ENCODE assay signal across 2 cellular contexts in the genomic region with DNA sequence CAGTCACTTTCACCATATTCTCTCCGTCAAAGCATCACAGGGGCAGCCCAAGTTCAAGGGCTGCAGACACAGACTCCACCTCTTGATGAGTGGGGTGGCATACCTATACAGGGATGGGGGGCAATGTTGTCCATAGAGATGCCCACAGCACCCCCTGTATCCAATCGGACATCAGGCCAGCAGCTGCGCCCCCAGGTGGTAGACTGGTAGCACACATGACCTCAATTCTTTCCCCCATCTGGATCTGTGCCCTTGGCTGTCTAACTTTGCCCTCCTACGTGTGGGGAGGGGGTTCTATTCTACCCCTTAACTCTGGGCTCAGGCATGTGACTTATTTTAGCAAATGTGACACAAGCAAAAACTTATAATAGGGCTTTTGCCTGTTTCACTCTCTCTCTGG.
TF ChIP-seq lines count a peak whose summit lies in the region.

No MANE protein-coding gene starts in this region.

TF ChIP-seq in HCT116, 20 proteins besides CTCF, POLR2A, EP300 and RAD21 (continued from another document):
- TF ChIP-seq, protein P1, sequence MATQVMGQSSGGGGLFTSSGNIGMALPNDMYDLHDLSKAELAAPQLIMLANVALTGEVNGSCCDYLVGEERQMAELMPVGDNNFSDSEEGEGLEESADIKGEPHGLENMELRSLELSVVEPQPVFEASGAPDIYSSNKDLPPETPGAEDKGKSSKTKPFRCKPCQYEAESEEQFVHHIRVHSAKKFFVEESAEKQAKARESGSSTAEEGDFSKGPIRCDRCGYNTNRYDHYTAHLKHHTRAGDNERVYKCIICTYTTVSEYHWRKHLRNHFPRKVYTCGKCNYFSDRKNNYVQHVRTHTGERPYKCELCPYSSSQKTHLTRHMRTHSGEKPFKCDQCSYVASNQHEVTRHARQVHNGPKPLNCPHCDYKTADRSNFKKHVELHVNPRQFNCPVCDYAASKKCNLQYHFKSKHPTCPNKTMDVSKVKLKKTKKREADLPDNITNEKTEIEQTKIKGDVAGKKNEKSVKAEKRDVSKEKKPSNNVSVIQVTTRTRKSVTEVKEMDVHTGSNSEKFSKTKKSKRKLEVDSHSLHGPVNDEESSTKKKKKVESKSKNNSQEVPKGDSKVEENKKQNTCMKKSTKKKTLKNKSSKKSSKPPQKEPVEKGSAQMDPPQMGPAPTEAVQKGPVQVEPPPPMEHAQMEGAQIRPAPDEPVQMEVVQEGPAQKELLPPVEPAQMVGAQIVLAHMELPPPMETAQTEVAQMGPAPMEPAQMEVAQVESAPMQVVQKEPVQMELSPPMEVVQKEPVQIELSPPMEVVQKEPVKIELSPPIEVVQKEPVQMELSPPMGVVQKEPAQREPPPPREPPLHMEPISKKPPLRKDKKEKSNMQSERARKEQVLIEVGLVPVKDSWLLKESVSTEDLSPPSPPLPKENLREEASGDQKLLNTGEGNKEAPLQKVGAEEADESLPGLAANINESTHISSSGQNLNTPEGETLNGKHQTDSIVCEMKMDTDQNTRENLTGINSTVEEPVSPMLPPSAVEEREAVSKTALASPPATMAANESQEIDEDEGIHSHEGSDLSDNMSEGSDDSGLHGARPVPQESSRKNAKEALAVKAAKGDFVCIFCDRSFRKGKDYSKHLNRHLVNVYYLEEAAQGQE (IDR thresholded peaks at IDR 0.05; ENCODE audit: low read depth) = no peak
- TF ChIP-seq, protein P2, sequence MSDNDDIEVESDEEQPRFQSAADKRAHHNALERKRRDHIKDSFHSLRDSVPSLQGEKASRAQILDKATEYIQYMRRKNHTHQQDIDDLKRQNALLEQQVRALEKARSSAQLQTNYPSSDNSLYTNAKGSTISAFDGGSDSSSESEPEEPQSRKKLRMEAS (IDR thresholded peaks at IDR 0.05) = no peak
- TF ChIP-seq ZFX (IDR thresholded peaks at IDR 0.05) (no peak), EGR1 (IDR thresholded peaks at IDR 0.05; ENCODE audit: low read depth) (no peak), JUND (IDR thresholded peaks at IDR 0.05) (no peak), YY1 (IDR thresholded peaks at IDR 0.05; ENCODE audit: extremely low read depth, insufficient replicate concordance, low read depth, low read length) (no peak)

TF ChIP-seq in WTC11, 78 proteins besides CTCF, POLR2A, EP300 and RAD21:
- TF ChIP-seq, protein P3, sequence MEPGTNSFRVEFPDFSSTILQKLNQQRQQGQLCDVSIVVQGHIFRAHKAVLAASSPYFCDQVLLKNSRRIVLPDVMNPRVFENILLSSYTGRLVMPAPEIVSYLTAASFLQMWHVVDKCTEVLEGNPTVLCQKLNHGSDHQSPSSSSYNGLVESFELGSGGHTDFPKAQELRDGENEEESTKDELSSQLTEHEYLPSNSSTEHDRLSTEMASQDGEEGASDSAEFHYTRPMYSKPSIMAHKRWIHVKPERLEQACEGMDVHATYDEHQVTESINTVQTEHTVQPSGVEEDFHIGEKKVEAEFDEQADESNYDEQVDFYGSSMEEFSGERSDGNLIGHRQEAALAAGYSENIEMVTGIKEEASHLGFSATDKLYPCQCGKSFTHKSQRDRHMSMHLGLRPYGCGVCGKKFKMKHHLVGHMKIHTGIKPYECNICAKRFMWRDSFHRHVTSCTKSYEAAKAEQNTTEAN (CRISPR knock-in tag; IDR thresholded peaks at IDR 0.05) = no peak
- TF ChIP-seq CREB1 (CRISPR knock-in tag; IDR thresholded peaks at IDR 0.05) = no peak
- TF ChIP-seq, protein P4, sequence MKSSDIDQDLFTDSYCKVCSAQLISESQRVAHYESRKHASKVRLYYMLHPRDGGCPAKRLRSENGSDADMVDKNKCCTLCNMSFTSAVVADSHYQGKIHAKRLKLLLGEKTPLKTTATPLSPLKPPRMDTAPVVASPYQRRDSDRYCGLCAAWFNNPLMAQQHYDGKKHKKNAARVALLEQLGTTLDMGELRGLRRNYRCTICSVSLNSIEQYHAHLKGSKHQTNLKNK (CRISPR knock-in tag; IDR thresholded peaks at IDR 0.05) = no peak
- no peak for TF ChIP-seq HMGA2 (CRISPR knock-in tag; IDR thresholded peaks at IDR 0.05)
- TF ChIP-seq, protein P5, sequence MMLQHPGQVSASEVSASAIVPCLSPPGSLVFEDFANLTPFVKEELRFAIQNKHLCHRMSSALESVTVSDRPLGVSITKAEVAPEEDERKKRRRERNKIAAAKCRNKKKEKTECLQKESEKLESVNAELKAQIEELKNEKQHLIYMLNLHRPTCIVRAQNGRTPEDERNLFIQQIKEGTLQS (CRISPR knock-in tag; conservative IDR thresholded peaks at IDR 0.05) = no peak
- no peak for TF ChIP-seq NR2C2 (CRISPR knock-in tag; IDR thresholded peaks at IDR 0.05)
- TF ChIP-seq, protein P6, sequence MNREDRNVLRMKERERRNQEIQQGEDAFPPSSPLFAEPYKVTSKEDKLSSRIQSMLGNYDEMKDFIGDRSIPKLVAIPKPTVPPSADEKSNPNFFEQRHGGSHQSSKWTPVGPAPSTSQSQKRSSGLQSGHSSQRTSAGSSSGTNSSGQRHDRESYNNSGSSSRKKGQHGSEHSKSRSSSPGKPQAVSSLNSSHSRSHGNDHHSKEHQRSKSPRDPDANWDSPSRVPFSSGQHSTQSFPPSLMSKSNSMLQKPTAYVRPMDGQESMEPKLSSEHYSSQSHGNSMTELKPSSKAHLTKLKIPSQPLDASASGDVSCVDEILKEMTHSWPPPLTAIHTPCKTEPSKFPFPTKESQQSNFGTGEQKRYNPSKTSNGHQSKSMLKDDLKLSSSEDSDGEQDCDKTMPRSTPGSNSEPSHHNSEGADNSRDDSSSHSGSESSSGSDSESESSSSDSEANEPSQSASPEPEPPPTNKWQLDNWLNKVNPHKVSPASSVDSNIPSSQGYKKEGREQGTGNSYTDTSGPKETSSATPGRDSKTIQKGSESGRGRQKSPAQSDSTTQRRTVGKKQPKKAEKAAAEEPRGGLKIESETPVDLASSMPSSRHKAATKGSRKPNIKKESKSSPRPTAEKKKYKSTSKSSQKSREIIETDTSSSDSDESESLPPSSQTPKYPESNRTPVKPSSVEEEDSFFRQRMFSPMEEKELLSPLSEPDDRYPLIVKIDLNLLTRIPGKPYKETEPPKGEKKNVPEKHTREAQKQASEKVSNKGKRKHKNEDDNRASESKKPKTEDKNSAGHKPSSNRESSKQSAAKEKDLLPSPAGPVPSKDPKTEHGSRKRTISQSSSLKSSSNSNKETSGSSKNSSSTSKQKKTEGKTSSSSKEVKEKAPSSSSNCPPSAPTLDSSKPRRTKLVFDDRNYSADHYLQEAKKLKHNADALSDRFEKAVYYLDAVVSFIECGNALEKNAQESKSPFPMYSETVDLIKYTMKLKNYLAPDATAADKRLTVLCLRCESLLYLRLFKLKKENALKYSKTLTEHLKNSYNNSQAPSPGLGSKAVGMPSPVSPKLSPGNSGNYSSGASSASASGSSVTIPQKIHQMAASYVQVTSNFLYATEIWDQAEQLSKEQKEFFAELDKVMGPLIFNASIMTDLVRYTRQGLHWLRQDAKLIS (CRISPR knock-in tag; IDR thresholded peaks at IDR 0.05; ENCODE audit: borderline replicate concordance) = no peak
- no peak for TF ChIP-seq SMAD4 (CRISPR knock-in tag; IDR thresholded peaks at IDR 0.05)
- no peak for TF ChIP-seq ZBTB21 (CRISPR knock-in tag; IDR thresholded peaks at IDR 0.05; ENCODE audit: borderline replicate concordance)
- TF ChIP-seq PRRX2 (CRISPR knock-in tag; IDR thresholded peaks at IDR 0.05) = no peak
- TF ChIP-seq NR3C1 (CRISPR knock-in tag; conservative IDR thresholded peaks at IDR 0.05; ENCODE audit: low read depth) = no peak
- TF ChIP-seq, protein P7, sequence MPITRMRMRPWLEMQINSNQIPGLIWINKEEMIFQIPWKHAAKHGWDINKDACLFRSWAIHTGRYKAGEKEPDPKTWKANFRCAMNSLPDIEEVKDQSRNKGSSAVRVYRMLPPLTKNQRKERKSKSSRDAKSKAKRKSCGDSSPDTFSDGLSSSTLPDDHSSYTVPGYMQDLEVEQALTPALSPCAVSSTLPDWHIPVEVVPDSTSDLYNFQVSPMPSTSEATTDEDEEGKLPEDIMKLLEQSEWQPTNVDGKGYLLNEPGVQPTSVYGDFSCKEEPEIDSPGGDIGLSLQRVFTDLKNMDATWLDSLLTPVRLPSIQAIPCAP (CRISPR knock-in tag; IDR thresholded peaks at IDR 0.05) = no peak
- TF ChIP-seq CREM (CRISPR knock-in tag; IDR thresholded peaks at IDR 0.05) = no peak
- no peak for TF ChIP-seq SMAD3 (CRISPR knock-in tag; IDR thresholded peaks at IDR 0.05; ENCODE audit: borderline replicate concordance)
- no peak for TF ChIP-seq ZNF416 (CRISPR knock-in tag; IDR thresholded peaks at IDR 0.05)
- TF ChIP-seq FOXJ3 (CRISPR knock-in tag; IDR thresholded peaks at IDR 0.05; ENCODE audit: borderline replicate concordance) = no peak
- TF ChIP-seq GABPB1 (CRISPR knock-in tag; IDR thresholded peaks at IDR 0.05) = no peak
- TF ChIP-seq ZNF263 (CRISPR knock-in tag; IDR thresholded peaks at IDR 0.05; ENCODE audit: low read depth) = no peak
